Comparison of ENCODE assay signal across 20 cellular contexts in genomic region chr14:106551265-106551664, GRCh38.
DNase-seq lines count a peak whose midpoint lies in the region; ATAC-seq and TF ChIP-seq lines count a peak whose summit lies in the region.
"Had no signal": no experiment of that assay in that cellular context is flagged by ENCODE, and none has a peak within 500 bp of the region (broad histone marks: within the 10 kb centered on the region; RNA-seq: fewer than 3 reads in every experiment).

No MANE protein-coding gene starts in this region.

- H3K4me3 Mint-ChIP-seq in activated T-cell treated with anti-CD3 and anti-CD28 coated beads, Interleukin-2, amount 50 U/mL, for 72 hours, result no peak overlapping the region
- H3K4me3 Mint-ChIP-seq: B cell; T-helper 2 cell treated with Interferon-gamma antibody and Interleukin-4, amounts not matched to agents 5 μg/mL and 100 μg/mL, for 36 hours had no signal

- H3K36me3 Mint-ChIP-seq in activated T-cell treated with anti-CD3 and anti-CD28 coated beads, Interleukin-2, amount 50 U/mL, for 72 hours (ENCODE audit: insufficient read depth in 2 of 2), result peaks cover 0 to 1% of the 10 kb centered on the region in 2 donors

- H3K4me1 ChIP-seq in testis, result no peaks in the 10 kb centered on the region
- H3K4me1 ChIP-seq: Peyer's patch, spleen, upper lobe of right lung had no signal

- H3K9me3 ChIP-seq in testis, result no peaks in the 10 kb centered on the region
- H3K9me3 ChIP-seq: MG63, Peyer's patch, spleen, upper lobe of right lung had no signal

- H3K27ac Mint-ChIP-seq in activated T-cell treated with anti-CD3 and anti-CD28 coated beads, Interleukin-2, amount 50 U/mL, for 72 hours, result no peak overlapping the region
- H3K27ac Mint-ChIP-seq: B cell; T-helper 2 cell treated with Interferon-gamma antibody and Interleukin-4, amounts not matched to agents 5 μg/mL and 100 μg/mL, for 36 hours had no signal

- no peak for ATAC-seq in activated T-cell treated with anti-CD3 and anti-CD28 coated beads, Interleukin-2, amount 50 U/mL, for 72 hours (replicated peaks in 1 of 2)
- ATAC-seq: stimulated activated naive CD8-positive, alpha-beta T cell treated with anti-CD3 and anti-CD28 coated beads, Interleukin-15, Interleukin-2, amounts not matched to agents 100 U/mL and 50 U/mL, for 24 hours; upper lobe of right lung had no signal

- WGBS in testis, 2 donors, result 53 to 54% methylated on average over 2 of the region's 2 CpGs

- H3K27me3 Mint-ChIP-seq in activated T-cell treated with anti-CD3 and anti-CD28 coated beads, Interleukin-2, amount 50 U/mL, for 72 hours (ENCODE audit: low read depth), result no peaks in the 10 kb centered on the region

- TF ChIP-seq CTCF in testis (IDR thresholded peaks at IDR 0.05), result no peak

- no peak for TF ChIP-seq POLR2A in testis (IDR thresholded peaks at IDR 0.05)

- in situ Hi-C loops in KBM-7 (cut with MboI; ENCODE audit: low pct_unique_long_range_greater_than_20kb, low sequenced_read_pairs) (no loop called here), SK-MEL-5 (cut with HindIII; ENCODE audit: low pct_unique_long_range_greater_than_20kb, low sequenced_read_pairs) (no loop called here)

- no peak overlapping the region for H3K4me3 ChIP-seq in testis
- H3K4me3 ChIP-seq: MG63, Peyer's patch, spleen, upper lobe of right lung had no signal

- peak; percentile 23 for DNase-seq in activated T-cell treated with anti-CD3 and anti-CD28 coated beads, Interleukin-2, amount 50 U/mL, for 1 hour
- no peak for DNase-seq in activated T-cell treated with anti-CD3 and anti-CD28 coated beads, Interleukin-2, amount 50 U/mL, for 72 hours
- DNase-seq in KBM-7 (peak; percentile 21), SK-MEL-5 (ENCODE audit: low read depth, low spot score) (peak; percentile 44), testis (peak; percentile 37), NCI-H345 treated with DMSO at 0.1 percent for 48 hours (lab: John Stamatoyannopoulos, UW; ENCODE audit: unreplicated experiment) (no peak), KG1 (lab: John Stamatoyannopoulos, UW) (no peak)
- DNase-seq: activated T-cell treated with anti-CD3 and anti-CD28 coated beads, Interleukin-2, amount 50 U/mL, for 48 hours; amygdala; cerebellar nuclear complex; EL; foreskin fibroblast; MG63; NCI-H226; Peyer's patch; spleen; stimulated activated naive CD8-positive, alpha-beta T cell treated with anti-CD3 and anti-CD28 coated beads, Interleukin-15, Interleukin-2, amounts not matched to agents 100 U/mL and 50 U/mL, for 24 hours; upper lobe of right lung had no signal

- intact Hi-C loops in testis (cut with DNase I; ENCODE audit: low total_unique reads), result no loop called here

- peaks cover 4 to 5% of the 10 kb centered on the region in 2 donors for H3K9me3 Mint-ChIP-seq in activated T-cell treated with anti-CD3 and anti-CD28 coated beads, Interleukin-2, amount 50 U/mL, for 72 hours
- H3K9me3 Mint-ChIP-seq: T-helper 2 cell treated with Interferon-gamma antibody and Interleukin-4, amounts not matched to agents 5 μg/mL and 100 μg/mL, for 36 hours had no signal

- no peak overlapping the region for H3K27ac ChIP-seq in testis
- H3K27ac ChIP-seq: Peyer's patch, spleen, upper lobe of right lung had no signal

- H3K4me1 Mint-ChIP-seq in activated T-cell treated with anti-CD3 and anti-CD28 coated beads, Interleukin-2, amount 50 U/mL, for 72 hours (ENCODE audit: low read depth), result peaks cover 10% of the 10 kb centered on the region

- no peaks in the 10 kb centered on the region for H3K36me3 ChIP-seq in testis (ENCODE audit: low read depth, missing control alignments)
- H3K36me3 ChIP-seq: MG63, Peyer's patch, spleen, upper lobe of right lung had no signal

- no peaks in the 10 kb centered on the region for H3K27me3 ChIP-seq in testis
- H3K27me3 ChIP-seq: MG63, Peyer's patch, spleen, upper lobe of right lung had no signal

Comparison
In these comparisons a context has a peak if more than half of its experiments do, and no peak if none do; other contexts are left out.
1. DNase-seq: peak in activated T-cell treated with anti-CD3 and anti-CD28 coated beads, Interleukin-2, amount 50 U/mL, for 1 hour (single experiment), KBM-7 (single experiment), SK-MEL-5 (single experiment) and testis (single experiment); none in activated T-cell treated with anti-CD3 and anti-CD28 coated beads, Interleukin-2, amount 50 U/mL, for 72 hours (0 of 2), NCI-H345 treated with DMSO at 0.1 percent for 48 hours (single experiment) and KG1 (single experiment).